In the genomic region with DNA sequence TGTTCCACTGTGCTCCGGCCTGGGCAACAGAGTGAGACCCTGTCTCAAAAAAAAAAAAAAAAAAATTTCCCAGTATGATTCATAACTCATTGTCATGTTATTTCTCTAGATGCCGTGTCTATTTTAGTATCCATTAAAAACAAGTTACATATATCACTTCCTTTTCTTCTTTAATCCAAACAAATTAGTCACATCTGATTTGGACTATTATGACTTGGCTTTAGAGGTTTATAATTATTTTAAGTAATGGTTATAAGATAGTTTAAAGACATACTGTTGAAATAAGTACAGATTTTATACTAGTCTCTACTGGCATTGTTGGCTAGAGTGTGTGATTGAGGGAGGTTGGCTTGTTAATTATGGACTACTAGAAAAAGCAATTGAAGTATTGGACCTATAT, we compare ENCODE assay signal across 25 cellular contexts. TPM values are rescaled to one million over a fixed set of nuclear protein-coding genes. Genes with fewer than 3 reads are reported as not detected.
DNase-seq lines count a peak whose midpoint lies in the region; ATAC-seq and TF ChIP-seq lines count a peak whose summit lies in the region.
"Had no signal": no experiment of that assay in that cellular context is flagged by ENCODE, and none has a peak within 500 bp of the region (broad histone marks: within the 10 kb centered on the region; RNA-seq: fewer than 3 reads in every experiment).

No MANE protein-coding gene starts in this region.

- DNase-seq in EH (ENCODE audit: low read depth) (peak; percentile 65), M059J (ENCODE audit: low read depth) (peak; percentile 12), dermis microvascular lymphatic vessel endothelial cell (ENCODE audit: low read depth in 2 of 2) (peak; percentile 9 to 73), osteocyte (ENCODE audit: extremely low spot score, unreplicated experiment) (no peak), T-helper 9 cell (no peak), COLO668 (lab: John Stamatoyannopoulos, UW; ENCODE audit: unreplicated experiment) (no peak), GM23338 (ENCODE audit: low spot score) (no peak)
- DNase-seq: activated CD4-positive, CD25-positive, alpha-beta regulatory T cell treated with anti-CD3 and anti-CD28 coated beads, Interleukin-2, amount 50 U/mL, for 72 hours; activated CD8-positive, alpha-beta T cell treated with anti-CD3 and anti-CD28 coated beads, Interleukin-2, amount 10 ng/mL, durations not matched to agents 7 days and 5 days; activated naive CD4-positive, alpha-beta T cell; activated T-cell treated with anti-CD3 and anti-CD28 coated beads for 4 hours; left colon; naive B cell; NCI-H146; NCI-H510A; nucleus accumbens; SJCRH30; spleen; stimulated activated CD4-positive, alpha-beta T cell treated with anti-CD3 and anti-CD28 coated beads, Interleukin-2, amount 100 ng/mL, for 48 hours had no signal

- H3K79me2 ChIP-seq in GM23338 (replicated peaks; ENCODE audit: insufficient read depth), result 0 out of 2 replicates have a peak, but pooled peaks cover 5% of the 10 kb centered on the region

- H3K9me2 ChIP-seq in GM23338 (ENCODE audit: insufficient read depth), result no peaks in the 10 kb centered on the region

- H4K20me1 ChIP-seq in GM23338 (replicated peaks; ENCODE audit: insufficient read depth), result peaks cover 7% of the 10 kb centered on the region; the same call in 1 of the 2 replicates

- ATAC-seq in GM23338, result no peak
- ATAC-seq: activated CD8-positive, alpha-beta T cell treated with anti-CD3 and anti-CD28 coated beads, Interleukin-2, amount 10 ng/mL, durations not matched to agents 7 days and 5 days; HCT116; left colon; stimulated activated memory B cell treated with anti-CD40 and anti-IgM and Interleukin-4, amounts not matched to agents 10 μg/mL and 1 μg/mL and 100 μg/mL, for 72 hours had no signal

- H3K4me1 Mint-ChIP-seq in osteocyte (ENCODE audit: unreplicated experiment), result peaks cover 18% of the 10 kb centered on the region
- peaks cover 15% of the 10 kb centered on the region; the same call in 2 of the 3 replicates for H3K4me1 Mint-ChIP-seq in GM23338

- TF ChIP-seq CTCF in osteocyte (IDR thresholded peaks at IDR 0.05) (no peak), GM23338 (conservative IDR thresholded peaks at IDR 0.05; ENCODE audit: low read depth in 2 of 2) (no peak)

- no peak overlapping the region for H3K27ac ChIP-seq in GM23338 (ENCODE audit: low read depth)
- H3K27ac ChIP-seq: C4-2B, cardiac muscle cell, KMS-11, SJCRH30, spleen, suprapubic skin had no signal

- H3K9me3 Mint-ChIP-seq in osteocyte (ENCODE audit: unreplicated experiment) (peaks cover 13% of the 10 kb centered on the region), GM23338 (peaks cover 7% of the 10 kb centered on the region)

- H2AFZ ChIP-seq in GM23338, result no peak overlapping the region

- H3K27ac Mint-ChIP-seq in osteocyte (ENCODE audit: unreplicated experiment) (peak overlapping the region; percentile 27), GM23338 (no peak overlapping the region)
- H3K27ac Mint-ChIP-seq: activated CD8-positive, alpha-beta T cell treated with anti-CD3 and anti-CD28 coated beads, Interleukin-2, amount 10 ng/mL, durations not matched to agents 7 days and 5 days; stimulated activated memory B cell treated with anti-CD40 and anti-IgM and Interleukin-4, amounts not matched to agents 10 μg/mL and 1 μg/mL and 100 μg/mL, for 72 hours had no signal

- H3K4me3 Mint-ChIP-seq in osteocyte (ENCODE audit: unreplicated experiment) (no peak overlapping the region), GM23338 (no peak overlapping the region)
- H3K4me3 Mint-ChIP-seq: activated CD8-positive, alpha-beta T cell treated with anti-CD3 and anti-CD28 coated beads, Interleukin-2, amount 10 ng/mL, durations not matched to agents 7 days and 5 days; naive B cell; stimulated activated memory B cell treated with anti-CD40 and anti-IgM and Interleukin-4, amounts not matched to agents 10 μg/mL and 1 μg/mL and 100 μg/mL, for 72 hours had no signal

- H3K36me3 Mint-ChIP-seq in osteocyte (ENCODE audit: unreplicated experiment), result peaks cover 35% of the 10 kb centered on the region
- H3K36me3 Mint-ChIP-seq in GM23338 (ENCODE audit: low read depth), result peaks cover 23% of the 10 kb centered on the region

- H3K4me3 ChIP-seq in GM23338, result no peak overlapping the region
- H3K4me3 ChIP-seq: cardiac muscle cell, SJCRH30, spleen, suprapubic skin had no signal

- H3K4me1 ChIP-seq in GM23338 (ENCODE audit: insufficient read depth), result peaks cover 6% of the 10 kb centered on the region; the same call in 1 of the 2 replicates
- H3K4me1 ChIP-seq: SJCRH30, suprapubic skin had no signal

- no peaks in the 10 kb centered on the region for H3K27me3 ChIP-seq in GM23338 (ENCODE audit: insufficient read depth)
- H3K27me3 ChIP-seq: cardiac muscle cell, SJCRH30, spleen, suprapubic skin had no signal

- H3K4me2 ChIP-seq in GM23338, result no peak overlapping the region
- H3K4me2 ChIP-seq: KMS-11 had no signal

- H3F3A ChIP-seq in GM23338 (replicated peaks; ENCODE audit: low read depth), result no peaks in the 10 kb centered on the region

- H3K27me3 Mint-ChIP-seq in osteocyte (ENCODE audit: unreplicated experiment), result no peaks in the 10 kb centered on the region
- no peaks in the 10 kb centered on the region for H3K27me3 Mint-ChIP-seq in GM23338 (ENCODE audit: insufficient read depth, low read depth, poor library complexity)
- H3K27me3 Mint-ChIP-seq: naive B cell; stimulated activated memory B cell treated with anti-CD40 and anti-IgM and Interleukin-4, amounts not matched to agents 10 μg/mL and 1 μg/mL and 100 μg/mL, for 72 hours had no signal

- no peaks in the 10 kb centered on the region for H3K36me3 ChIP-seq in GM23338 (ENCODE audit: insufficient read depth)
- H3K36me3 ChIP-seq: cardiac muscle cell, SJCRH30 had no signal

TF ChIP-seq in GM23338, 12 proteins besides CTCF, POLR2A, EP300 and RAD21 (continues in another document):
- TF ChIP-seq ETS1 (IDR thresholded peaks at IDR 0.05) (no peak), ZNF114 (CRISPR knock-in tag; IDR thresholded peaks at IDR 0.05) (no peak), JUNB (IDR thresholded peaks at IDR 0.05; ENCODE audit: unreplicated experiment) (no peak), STAT1 (IDR thresholded peaks at IDR 0.05; ENCODE audit: unreplicated experiment) (no peak), EZH2phosphoT487 (IDR thresholded peaks at IDR 0.05; ENCODE audit: unreplicated experiment) (no peak), EZH2 (IDR thresholded peaks at IDR 0.05; ENCODE audit: low read depth, unreplicated experiment) (no peak)
- TF ChIP-seq, protein P1, sequence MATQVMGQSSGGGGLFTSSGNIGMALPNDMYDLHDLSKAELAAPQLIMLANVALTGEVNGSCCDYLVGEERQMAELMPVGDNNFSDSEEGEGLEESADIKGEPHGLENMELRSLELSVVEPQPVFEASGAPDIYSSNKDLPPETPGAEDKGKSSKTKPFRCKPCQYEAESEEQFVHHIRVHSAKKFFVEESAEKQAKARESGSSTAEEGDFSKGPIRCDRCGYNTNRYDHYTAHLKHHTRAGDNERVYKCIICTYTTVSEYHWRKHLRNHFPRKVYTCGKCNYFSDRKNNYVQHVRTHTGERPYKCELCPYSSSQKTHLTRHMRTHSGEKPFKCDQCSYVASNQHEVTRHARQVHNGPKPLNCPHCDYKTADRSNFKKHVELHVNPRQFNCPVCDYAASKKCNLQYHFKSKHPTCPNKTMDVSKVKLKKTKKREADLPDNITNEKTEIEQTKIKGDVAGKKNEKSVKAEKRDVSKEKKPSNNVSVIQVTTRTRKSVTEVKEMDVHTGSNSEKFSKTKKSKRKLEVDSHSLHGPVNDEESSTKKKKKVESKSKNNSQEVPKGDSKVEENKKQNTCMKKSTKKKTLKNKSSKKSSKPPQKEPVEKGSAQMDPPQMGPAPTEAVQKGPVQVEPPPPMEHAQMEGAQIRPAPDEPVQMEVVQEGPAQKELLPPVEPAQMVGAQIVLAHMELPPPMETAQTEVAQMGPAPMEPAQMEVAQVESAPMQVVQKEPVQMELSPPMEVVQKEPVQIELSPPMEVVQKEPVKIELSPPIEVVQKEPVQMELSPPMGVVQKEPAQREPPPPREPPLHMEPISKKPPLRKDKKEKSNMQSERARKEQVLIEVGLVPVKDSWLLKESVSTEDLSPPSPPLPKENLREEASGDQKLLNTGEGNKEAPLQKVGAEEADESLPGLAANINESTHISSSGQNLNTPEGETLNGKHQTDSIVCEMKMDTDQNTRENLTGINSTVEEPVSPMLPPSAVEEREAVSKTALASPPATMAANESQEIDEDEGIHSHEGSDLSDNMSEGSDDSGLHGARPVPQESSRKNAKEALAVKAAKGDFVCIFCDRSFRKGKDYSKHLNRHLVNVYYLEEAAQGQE (IDR thresholded peaks at IDR 0.05; ENCODE audit: unreplicated experiment), result no peak

RNA-seq across cellular contexts. Expression of gene ZMYND11, which starts 53.3 kb away (rescaled TPM):
- 14.7 and 20.3 TPM in 2 replicates for total RNA-seq in M059J (2014; rRNA removed; shearing (Covaris generic))
- total RNA-seq in dermis microvascular lymphatic vessel endothelial cell (36.8 and 46.7 TPM in 2 replicates), osteocyte (87.7 and 87.8 TPM in 2 replicates)
- total RNA-seq in GM23338 (2014; rRNA removed; shearing (Covaris generic)), result 16.9 and 19.8 TPM in 2 replicates
- polyA plus RNA-seq in GM23338 (2016; fragmentation: Nextera tagmentation; extraction: Ambion mirVana), result 8.3 and 8.9 TPM in 2 replicates

Comparison
In these comparisons a context has a peak if more than half of its experiments do, and no peak if none do; other contexts are left out.
1. DNase-seq: peak in EH (single experiment), M059J (single experiment) and dermis microvascular lymphatic vessel endothelial cell (2 of 2); none in osteocyte (single experiment), T-helper 9 cell (single experiment), COLO668 (single experiment) and GM23338 (single experiment).